Comparison of ENCODE assay signal across 8 cellular contexts in genomic region chr7:36391436-36392198, GRCh38. TPM values are rescaled to one million over a fixed set of nuclear protein-coding genes. Genes with fewer than 3 reads are reported as not detected.
DNase-seq lines count a peak whose midpoint lies in the region; ATAC-seq and TF ChIP-seq lines count a peak whose summit lies in the region.

No MANE protein-coding gene starts in this region.

- in situ Hi-C loops in GM13976 (cut with MboI; ENCODE audit: low sequenced_read_pairs, unreplicated experiment) = no loop called here

- intact Hi-C loops in PC-9 (cut with micrococcal nuclease; ENCODE audit: unreplicated experiment) = loop anchor here (2.0 to 5.0 kb wide), 2 partner anchors 589 to 697 kb away; partner anchors contain the start of genes HERPUD2 and SEPTIN7

- ATAC-seq in HG03066 (IDR thresholded peaks at IDR 0.05; ENCODE audit: low read depth, unreplicated experiment) = peak; percentile 48

- H3F3A ChIP-seq in PC-9 (ENCODE audit: insufficient read depth, low read depth) = peaks cover 44% of the 10 kb centered on the region

- H2AFZ ChIP-seq in PC-9 = peak overlapping the region; percentile 68

- no peaks in the 10 kb centered on the region for H3K9me2 ChIP-seq in PC-9 (ENCODE audit: insufficient read depth)

- TF ChIP-seq CTCF in GM13976 (IDR thresholded peaks at IDR 0.05; ENCODE audit: borderline replicate concordance, control extremely low read depth, extremely low read depth, insufficient read depth, missing control alignments) = no peak
- no peak for TF ChIP-seq CTCF in PC-9 (conservative IDR thresholded peaks at IDR 0.05)
- no peak for TF ChIP-seq CTCF in foreskin fibroblast (IDR thresholded peaks at IDR 0.05; ENCODE audit: low read depth, low read length)

- H4K20me1 ChIP-seq in PC-9 (ENCODE audit: insufficient read depth) = peaks cover 3% of the 10 kb centered on the region; the same call in 1 of the 2 replicates

- CTCF ChIA-PET in PC-9 (lab: Charles Lee) = interaction anchor here (2.6 kb wide), 1 partner anchor 24 kb away, joined by 14 read pairs; a partner anchor contains a TSS

- H3K4me1 ChIP-seq in PC-9 (replicated peaks; ENCODE audit: insufficient read depth) = peaks cover 70% of the 10 kb centered on the region

- H3K36me3 ChIP-seq in PC-9 (ENCODE audit: low read depth) = peaks cover 25% of the 10 kb centered on the region

- H3K27ac ChIP-seq in PC-9 = peak overlapping the region; percentile 81

- peaks cover 69% of the 10 kb centered on the region for H3K79me2 ChIP-seq in PC-9 (ENCODE audit: low read depth)

- H3K4me3 ChIP-seq in PC-9 = peak overlapping the region; percentile 94
- peak overlapping the region; percentile 89 to 96 for H3K4me3 ChIP-seq in foreskin fibroblast (ENCODE audit: low read depth in 1 of 2, low read length in 2 of 2)

- H3K4me2 ChIP-seq in PC-9 = peak overlapping the region; percentile 96

- H3K9me3 ChIP-seq in PC-9 (ENCODE audit: insufficient read depth, low read depth) = no peaks in the 10 kb centered on the region

- DNase-seq in AML-193 (lab: John Stamatoyannopoulos, UW) (peak; percentile 28 to 68), GM13976 (ENCODE audit: low spot score) (peak; percentile 41), PC-9 (peak; percentile 24 to 60), foreskin fibroblast (peak in 1 of 2 donors; percentile 10), mucosa of gallbladder (ENCODE audit: low spot score) (no peak), midbrain (lab: John Stamatoyannopoulos, UW) (no peak), NCI-H128 (lab: John Stamatoyannopoulos, UW; ENCODE audit: unreplicated experiment) (no peak)

- no peaks in the 10 kb centered on the region for H3K27me3 ChIP-seq in PC-9 (ENCODE audit: insufficient read depth, low read depth)

- POLR2A ChIA-PET in PC-9 (lab: Charles Lee; ENCODE audit: unreplicated experiment) = interaction anchor here (0.7 to 1.2 kb wide), 2 partner anchors 9 to 18 kb away, joined by 3 to 26 read pairs; no protein-coding TSS in a partner anchor

- no TSS peak for BruUV-seq in PC-9 (replicated peaks; lab: Mats Ljungman, UMichigan)

RNA-seq across cellular contexts. Expression of gene ANLN, which starts 2.0 kb away (rescaled TPM):
- total RNA-seq in PC-9 (2021) = 239 and 262 TPM in 2 replicates
- 4.1 TPM for total RNA-seq in mucosa of gallbladder

Comparison
In these comparisons a context has a peak if more than half of its experiments do, and no peak if none do; other contexts are left out.
1. DNase-seq: peak in AML-193 (2 of 2), GM13976 (single experiment) and PC-9 (2 of 2); none in mucosa of gallbladder (single experiment), midbrain (single experiment) and NCI-H128 (single experiment).
2. RNA of gene ANLN, which starts 2.0 kb away (total RNA-seq): 239 to 262 TPM in PC-9; 4.1 TPM in mucosa of gallbladder (single experiment); every median in the first group is over 10 times any median in the second.